In the genomic region with DNA sequence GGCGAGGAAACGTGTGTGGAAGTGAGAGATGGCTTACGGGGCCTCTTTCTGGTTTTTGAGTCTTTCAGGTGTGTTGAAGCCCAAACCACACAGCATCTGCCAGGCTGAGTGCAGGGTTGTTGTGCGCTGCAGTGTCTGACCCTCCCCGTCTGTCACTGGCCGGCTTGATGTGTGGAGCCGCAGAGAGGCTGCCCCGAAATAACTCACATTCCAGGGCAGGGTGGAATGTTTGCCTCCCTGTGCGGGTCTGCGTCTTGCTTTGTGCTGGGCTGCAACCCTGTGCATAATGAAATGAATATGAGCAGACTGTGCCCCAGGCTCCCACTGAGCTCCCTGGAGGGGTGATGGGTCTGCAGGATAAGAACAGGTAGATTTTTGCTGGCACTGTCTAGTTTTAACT, we compare ENCODE assay signal across 12 cellular contexts. TPM values are rescaled to one million over a fixed set of nuclear protein-coding genes. Genes with fewer than 3 reads are reported as not detected.
DNase-seq lines count a peak whose midpoint lies in the region; ATAC-seq and TF ChIP-seq lines count a peak whose summit lies in the region.
"Had no signal": no experiment of that assay in that cellular context is flagged by ENCODE, and none has a peak within 500 bp of the region (broad histone marks: within the 10 kb centered on the region; RNA-seq: fewer than 3 reads in every experiment).

No MANE protein-coding gene starts in this region.

- POLR2A ChIA-PET in A673 (lab: Charles Lee; ENCODE audit: low non-redundant PET) = no interaction called here

- no peak for ATAC-seq in HG03095 (IDR thresholded peaks at IDR 0.05; ENCODE audit: unreplicated experiment)
- ATAC-seq: stimulated activated naive CD8-positive, alpha-beta T cell treated with anti-CD3 and anti-CD28 coated beads, Interleukin-15, Interleukin-2, amounts not matched to agents 100 U/mL and 50 U/mL, for 24 hours had no signal

- H3K27me3 ChIP-seq in HAP-1 (ENCODE audit: low read depth) (no peaks in the 10 kb centered on the region), A673 (replicated peaks; ENCODE audit: insufficient read depth, low read depth, low read length, poor library complexity) (peaks cover 54% of the 10 kb centered on the region)

- no peak overlapping the region for H3K27ac ChIP-seq in A673 (ENCODE audit: low read depth, low read length, poor library complexity, severe bottlenecking)
- H3K27ac ChIP-seq: epithelial cell of prostate had no signal

- H3K9me3 ChIP-seq in HAP-1 (no peaks in the 10 kb centered on the region), A673 (ENCODE audit: low read depth, low read length, poor library complexity, severe bottlenecking) (no peaks in the 10 kb centered on the region)

- CTCF ChIA-PET in A673 (lab: Charles Lee) = no interaction called here

- in situ Hi-C loops in HAP-1 (cut with MboI; ENCODE audit: low sequenced_read_pairs) = no loop called here

- peaks cover 13% of the 10 kb centered on the region for H3K4me1 ChIP-seq in HAP-1
- H3K4me1 ChIP-seq in A673 (ENCODE audit: insufficient read depth, low read length, poor library complexity, severe bottlenecking) = no peaks in the 10 kb centered on the region

- intact Hi-C loops in A673 (cut with micrococcal nuclease; ENCODE audit: unreplicated experiment) = no loop called here

- peak; percentile 79 to 85 for DNase-seq in HAP-1 (ENCODE audit: low spot score in 2 of 2)
- DNase-seq in RPMI7951 (ENCODE audit: low read depth) = peak; percentile 26
- peak; percentile 76 for DNase-seq in iPS DF 19.7 (ENCODE audit: low read depth, low spot score)
- peak; percentile 22 for DNase-seq in retinal pigment epithelial cell (ENCODE audit: low read depth)
- DNase-seq in A673 (ENCODE audit: low spot score) = no peak
- DNase-seq in activated CD4-positive, alpha-beta T cell treated with anti-CD3 and anti-CD28 coated beads for 1 hour = no peak
- DNase-seq: activated CD8-positive, alpha-beta memory T cell treated with anti-CD3 and anti-CD28 coated beads, Interleukin-2, amount 50 U/mL, for 48 hours; DMS153; stimulated activated CD4-positive, alpha-beta T cell treated with anti-CD3 and anti-CD28 coated beads, Interleukin-2, amount 100 ng/mL, for 24 hours; stimulated activated naive CD8-positive, alpha-beta T cell treated with anti-CD3 and anti-CD28 coated beads, Interleukin-15, Interleukin-2, amounts not matched to agents 100 U/mL and 50 U/mL, for 24 hours had no signal

- TF ChIP-seq CTCF in retinal pigment epithelial cell (conservative IDR thresholded peaks at IDR 0.05; ENCODE audit: low read depth, low read length) (no peak), A673 (conservative IDR thresholded peaks at IDR 0.05; ENCODE audit: low read depth, low read length) (no peak)

- H3K36me3 ChIP-seq in HAP-1 (replicated peaks) = no peaks in the 10 kb centered on the region
- H3K36me3 ChIP-seq in A673 (ENCODE audit: insufficient read depth, low read length, poor library complexity, severe bottlenecking) = no peaks in the 10 kb centered on the region

- no TSS peak for BruUV-seq in A673 (replicated peaks; lab: Mats Ljungman, UMichigan)

- no peak overlapping the region for H3K4me3 ChIP-seq in HAP-1
- no peak overlapping the region for H3K4me3 ChIP-seq in retinal pigment epithelial cell (ENCODE audit: low read length)
- no peak overlapping the region for H3K4me3 ChIP-seq in A673 (ENCODE audit: low read depth, low read length, poor library complexity, severe bottlenecking)

RNA-seq across cellular contexts. Expression of a gene that starts 9.9 kb away (rescaled TPM):
- total RNA-seq in RPMI7951 (2014; rRNA removed; shearing (Covaris generic)) = 2.3 TPM in 2 replicates
- 0.28 and 0.33 TPM in 2 replicates for total RNA-seq in A673 (2021)

Comparison
In these comparisons a context has a peak if more than half of its experiments do, and no peak if none do; other contexts are left out.
1. DNase-seq: peak in HAP-1 (2 of 2), RPMI7951 (single experiment), iPS DF 19.7 (single experiment) and retinal pigment epithelial cell (single experiment); none in A673 (single experiment) and activated CD4-positive, alpha-beta T cell treated with anti-CD3 and anti-CD28 coated beads for 1 hour (single experiment).